1 cellular context compared by ENCODE assay signal in the genomic region with DNA sequence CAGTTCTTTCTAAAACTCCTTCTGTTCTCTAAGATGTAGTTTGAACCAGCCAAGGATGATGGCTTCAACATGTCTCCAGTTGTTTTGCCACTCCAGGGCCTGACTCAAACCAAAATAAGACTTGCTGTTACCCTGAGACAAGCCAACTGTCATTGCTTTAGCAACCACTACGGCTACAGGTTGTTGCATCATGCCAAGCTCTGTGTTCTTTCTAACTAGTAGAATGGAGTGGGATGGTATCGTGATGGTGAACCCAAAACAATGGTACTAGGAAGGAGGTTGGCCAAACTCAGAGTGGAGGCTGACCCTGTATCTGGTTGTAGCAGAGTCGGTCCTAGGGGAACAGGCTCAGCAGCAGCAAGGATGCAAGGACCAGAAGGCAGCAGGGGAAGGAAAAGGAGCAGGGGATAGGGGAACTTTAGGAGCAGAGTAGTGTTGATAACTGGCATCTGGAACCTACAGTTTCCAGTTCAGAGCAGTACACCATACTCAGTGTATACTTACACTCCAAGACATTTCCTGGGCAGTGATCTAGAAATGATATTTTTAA.
TF ChIP-seq lines count a peak whose summit lies in the region.

No MANE protein-coding gene starts in this region.

TF ChIP-seq in HepG2, 621 proteins besides CTCF, POLR2A, EP300 and RAD21:
- no peak for TF ChIP-seq ZBTB10 (CRISPR knock-in tag; IDR thresholded peaks at IDR 0.05; ENCODE audit: borderline replicate concordance)
- peak; percentile 73 for TF ChIP-seq RBM22 (optimal IDR thresholded peaks at IDR 0.05; ENCODE audit: low read length)
- no peak for TF ChIP-seq ZNF761 (CRISPR knock-in tag; conservative IDR thresholded peaks at IDR 0.05)
- TF ChIP-seq CEBPB (IDR thresholded peaks at IDR 0.05; ENCODE audit: borderline replicate concordance, low read depth, low read length), result peak; percentile 32; the same call in 1 of the 2 replicates
- 0 out of 2 replicates have a peak, but pooled peaks have one; percentile 34 for TF ChIP-seq MZF1 (CRISPR knock-in tag; IDR thresholded peaks at IDR 0.05; ENCODE audit: borderline replicate concordance)
- no peak for TF ChIP-seq ZBTB44 (CRISPR knock-in tag; IDR thresholded peaks at IDR 0.05)
- no peak for TF ChIP-seq ZNF878 (CRISPR knock-in tag; IDR thresholded peaks at IDR 0.05)
- TF ChIP-seq ZNF577 (CRISPR knock-in tag; IDR thresholded peaks at IDR 0.05; ENCODE audit: borderline replicate concordance, low read depth), result no peak
- TF ChIP-seq TCF12 (IDR thresholded peaks at IDR 0.05), result no peak
- TF ChIP-seq TCF12 (CRISPR knock-in tag; IDR thresholded peaks at IDR 0.05), result no peak
- no peak for TF ChIP-seq ZNF264 (CRISPR knock-in tag; IDR thresholded peaks at IDR 0.05)
- TF ChIP-seq BCLAF1 (IDR thresholded peaks at IDR 0.05), result no peak
- no peak for TF ChIP-seq ZNF614 (CRISPR knock-in tag; IDR thresholded peaks at IDR 0.05; ENCODE audit: borderline replicate concordance)
- no peak for TF ChIP-seq RFXANK (CRISPR knock-in tag; IDR thresholded peaks at IDR 0.05)
- TF ChIP-seq BATF2 (CRISPR knock-in tag; IDR thresholded peaks at IDR 0.05), result no peak
- no peak for TF ChIP-seq ZNF136 (CRISPR knock-in tag; IDR thresholded peaks at IDR 0.05; ENCODE audit: low read depth)
- TF ChIP-seq, protein P1, sequence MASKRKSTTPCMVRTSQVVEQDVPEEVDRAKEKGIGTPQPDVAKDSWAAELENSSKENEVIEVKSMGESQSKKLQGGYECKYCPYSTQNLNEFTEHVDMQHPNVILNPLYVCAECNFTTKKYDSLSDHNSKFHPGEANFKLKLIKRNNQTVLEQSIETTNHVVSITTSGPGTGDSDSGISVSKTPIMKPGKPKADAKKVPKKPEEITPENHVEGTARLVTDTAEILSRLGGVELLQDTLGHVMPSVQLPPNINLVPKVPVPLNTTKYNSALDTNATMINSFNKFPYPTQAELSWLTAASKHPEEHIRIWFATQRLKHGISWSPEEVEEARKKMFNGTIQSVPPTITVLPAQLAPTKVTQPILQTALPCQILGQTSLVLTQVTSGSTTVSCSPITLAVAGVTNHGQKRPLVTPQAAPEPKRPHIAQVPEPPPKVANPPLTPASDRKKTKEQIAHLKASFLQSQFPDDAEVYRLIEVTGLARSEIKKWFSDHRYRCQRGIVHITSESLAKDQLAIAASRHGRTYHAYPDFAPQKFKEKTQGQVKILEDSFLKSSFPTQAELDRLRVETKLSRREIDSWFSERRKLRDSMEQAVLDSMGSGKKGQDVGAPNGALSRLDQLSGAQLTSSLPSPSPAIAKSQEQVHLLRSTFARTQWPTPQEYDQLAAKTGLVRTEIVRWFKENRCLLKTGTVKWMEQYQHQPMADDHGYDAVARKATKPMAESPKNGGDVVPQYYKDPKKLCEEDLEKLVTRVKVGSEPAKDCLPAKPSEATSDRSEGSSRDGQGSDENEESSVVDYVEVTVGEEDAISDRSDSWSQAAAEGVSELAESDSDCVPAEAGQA (IDR thresholded peaks at IDR 0.05; ENCODE audit: low read depth), result no peak
- TF ChIP-seq, protein P1 (CRISPR knock-in tag; IDR thresholded peaks at IDR 0.05; ENCODE audit: borderline replicate concordance), result no peak
- TF ChIP-seq PCBP2 (optimal IDR thresholded peaks at IDR 0.05; ENCODE audit: low read depth, low read length, poor library complexity, severe bottlenecking), result no peak
- no peak for TF ChIP-seq SNRNP70 (IDR thresholded peaks at IDR 0.05; ENCODE audit: low read depth, low read length)
- TF ChIP-seq, protein P2, sequence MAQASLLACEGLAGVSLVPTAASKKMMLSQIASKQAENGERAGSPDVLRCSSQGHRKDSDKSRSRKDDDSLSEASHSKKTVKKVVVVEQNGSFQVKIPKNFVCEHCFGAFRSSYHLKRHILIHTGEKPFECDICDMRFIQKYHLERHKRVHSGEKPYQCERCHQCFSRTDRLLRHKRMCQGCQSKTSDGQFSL (CRISPR knock-in tag; IDR thresholded peaks at IDR 0.05), result no peak
